ENCODE assay signal across 9 cellular contexts in genomic region chr11:61974766-61975631, GRCh38. TPM values are rescaled to one million over a fixed set of nuclear protein-coding genes. Genes with fewer than 3 reads are reported as not detected.
DNase-seq lines count a peak whose midpoint lies in the region; ATAC-seq and TF ChIP-seq lines count a peak whose summit lies in the region.
"Had no signal": no experiment of that assay in that cellular context is flagged by ENCODE, and none has a peak within 500 bp of the region (broad histone marks: within the 10 kb centered on the region; RNA-seq: fewer than 3 reads in every experiment).

No MANE protein-coding gene starts in this region.

- POLR2A ChIA-PET in WTC11 (lab: Charles Lee): no interaction called here

- no peaks in the 10 kb centered on the region for H3K27me3 ChIP-seq in hepatocyte
- H3K27me3 ChIP-seq in gastrocnemius medialis: no peaks in the 10 kb centered on the region

- intact Hi-C loops in gastrocnemius medialis (cut with DNase I; ENCODE audit: low total_unique reads): loop anchor here (5.0 kb wide), 2 partner anchors 147 to 158 kb away; partner anchors contain the start of genes FADS1 and INCENP

- H3K4me1 Mint-ChIP-seq in WTC11: peaks cover 36% of the 10 kb centered on the region
- H3K4me1 Mint-ChIP-seq in stimulated activated effector memory CD8-positive, alpha-beta T cell treated with anti-CD3 and anti-CD28 coated beads, Interleukin-12 subunit alpha, Interleukin-12 subunit beta, amount 100 ng/mL, for 72 hours: peaks cover 29% of the 10 kb centered on the region

- CTCF ChIA-PET in WTC11 (lab: Charles Lee): interaction anchor here (0.6 to 2.8 kb wide), 3 partner anchors 76 to 133 kb away, joined by 3 to 14 read pairs (median 7); no protein-coding TSS in a partner anchor

- TF ChIP-seq POLR2A in gastrocnemius medialis (IDR thresholded peaks at IDR 0.05): no peak

- H3K9me3 Mint-ChIP-seq in WTC11: no peaks in the 10 kb centered on the region
- no peaks in the 10 kb centered on the region for H3K9me3 Mint-ChIP-seq in stimulated activated effector memory CD8-positive, alpha-beta T cell treated with anti-CD3 and anti-CD28 coated beads, Interleukin-12 subunit alpha, Interleukin-12 subunit beta, amount 100 ng/mL, for 72 hours

- peak overlapping the region; percentile 45 for H3K4me2 ChIP-seq in hepatocyte

- in situ Hi-C loops in gastrocnemius medialis (cut with MboI; ENCODE audit: low sequenced_read_pairs in 4 of 4): no loop called here

- H3K4me3 ChIP-seq in hepatocyte (no peak overlapping the region), gastrocnemius medialis (no peak overlapping the region)

- no peaks in the 10 kb centered on the region for H3K36me3 Mint-ChIP-seq in WTC11
- no peaks in the 10 kb centered on the region for H3K36me3 Mint-ChIP-seq in stimulated activated effector memory CD8-positive, alpha-beta T cell treated with anti-CD3 and anti-CD28 coated beads, Interleukin-12 subunit alpha, Interleukin-12 subunit beta, amount 100 ng/mL, for 72 hours

- TF ChIP-seq CTCF in WTC11 (IDR thresholded peaks at IDR 0.05) (no peak), hepatocyte (IDR thresholded peaks at IDR 0.05; ENCODE audit: poor library complexity) (no peak), gastrocnemius medialis (IDR thresholded peaks at IDR 0.05 in 4 of 5, conservative IDR thresholded peaks at IDR 0.05 in 1 of 5) (no peak)

- peaks cover 11% of the 10 kb centered on the region for H3K79me2 ChIP-seq in hepatocyte

- peak; percentile 53 for DNase-seq in LoVo (ENCODE audit: low spot score)
- DNase-seq in WTC11 (ENCODE audit: low spot score): no peak
- peak; percentile 54 for DNase-seq in hepatocyte (ENCODE audit: low spot score)
- DNase-seq in stimulated activated effector memory CD8-positive, alpha-beta T cell treated with anti-CD3 and anti-CD28 coated beads, Interleukin-12 subunit alpha, Interleukin-12 subunit beta, amount 100 ng/mL, for 72 hours (ENCODE audit: low spot score in 2 of 2): no peak
- DNase-seq in NCI-H1436 (lab: John Stamatoyannopoulos, UW): no peak
- no peak for DNase-seq in activated effector memory CD4-positive, alpha-beta T cell treated with Interleukin-2 at 50 U/mL for 16 hours
- no peak for DNase-seq in gastrocnemius medialis
- DNase-seq: effector CD4-positive, alpha-beta T cell; stimulated activated naive CD4-positive, alpha-beta T cell treated with Interleukin-2 at 50 U/mL for 16 hours had no signal

- no peaks in the 10 kb centered on the region for H4K20me1 ChIP-seq in hepatocyte (ENCODE audit: insufficient read depth, poor library complexity, severe bottlenecking)

- no peaks in the 10 kb centered on the region for H3K9me2 ChIP-seq in hepatocyte (replicated peaks; ENCODE audit: insufficient read depth)

- ATAC-seq in WTC11: no peak
- ATAC-seq in stimulated activated effector memory CD8-positive, alpha-beta T cell treated with anti-CD3 and anti-CD28 coated beads, Interleukin-12 subunit alpha, Interleukin-12 subunit beta, amount 100 ng/mL, for 72 hours: no peak
- no peak for ATAC-seq in gastrocnemius medialis

- H3K4me3 Mint-ChIP-seq in WTC11: no peak overlapping the region
- no peak overlapping the region for H3K4me3 Mint-ChIP-seq in stimulated activated effector memory CD8-positive, alpha-beta T cell treated with anti-CD3 and anti-CD28 coated beads, Interleukin-12 subunit alpha, Interleukin-12 subunit beta, amount 100 ng/mL, for 72 hours

- H3K9me3 ChIP-seq in hepatocyte (ENCODE audit: low read depth) (no peaks in the 10 kb centered on the region), gastrocnemius medialis (no peaks in the 10 kb centered on the region)

- 78% methylated on average over 14 of the region's 14 CpGs for WGBS in hepatocyte (ENCODE audit: low lambda C conversion rate, missing lambda C conversion rate)

- H3K4me1 ChIP-seq in hepatocyte (ENCODE audit: insufficient read depth): peaks cover 71% of the 10 kb centered on the region
- H3K4me1 ChIP-seq in gastrocnemius medialis: peaks cover 43 to 61% of the 10 kb centered on the region in 2 donors

- H3K36me3 ChIP-seq in hepatocyte (replicated peaks; ENCODE audit: insufficient read depth, low read depth): no peaks in the 10 kb centered on the region
- H3K36me3 ChIP-seq in gastrocnemius medialis: no peaks in the 10 kb centered on the region

- no peak overlapping the region for H2AFZ ChIP-seq in hepatocyte

- peak overlapping the region; percentile 66 for H3K27ac Mint-ChIP-seq in WTC11
- peak overlapping the region; percentile 79 for H3K27ac Mint-ChIP-seq in stimulated activated effector memory CD8-positive, alpha-beta T cell treated with anti-CD3 and anti-CD28 coated beads, Interleukin-12 subunit alpha, Interleukin-12 subunit beta, amount 100 ng/mL, for 72 hours

- H3K27me3 Mint-ChIP-seq in WTC11 (ENCODE audit: low read depth): peaks cover 4% of the 10 kb centered on the region

- H3K27ac ChIP-seq in hepatocyte (peak overlapping the region; percentile 98), gastrocnemius medialis (peak overlapping the region in 2 of 4 donors; percentile 8 to 100)

TF ChIP-seq in WTC11, 78 proteins besides CTCF, POLR2A, EP300 and RAD21:
- TF ChIP-seq PRRX2 (CRISPR knock-in tag; IDR thresholded peaks at IDR 0.05) (no peak), TP53 (CRISPR knock-in tag; IDR thresholded peaks at IDR 0.05) (no peak), SOX15 (CRISPR knock-in tag; IDR thresholded peaks at IDR 0.05) (no peak), GABPB1 (CRISPR knock-in tag; IDR thresholded peaks at IDR 0.05) (no peak), ELF4 (CRISPR knock-in tag; IDR thresholded peaks at IDR 0.05; ENCODE audit: low read depth) (no peak), FOXP4 (CRISPR knock-in tag; IDR thresholded peaks at IDR 0.05) (no peak), ZNF671 (CRISPR knock-in tag; IDR thresholded peaks at IDR 0.05) (no peak), ATF6 (CRISPR knock-in tag; IDR thresholded peaks at IDR 0.05) (no peak), ATF1 (CRISPR knock-in tag; IDR thresholded peaks at IDR 0.05) (no peak), NFYB (CRISPR knock-in tag; conservative IDR thresholded peaks at IDR 0.05; ENCODE audit: low read depth) (no peak), NFATC4 (CRISPR knock-in tag; IDR thresholded peaks at IDR 0.05) (no peak), ZNF263 (CRISPR knock-in tag; IDR thresholded peaks at IDR 0.05; ENCODE audit: low read depth) (no peak), ZNF121 (CRISPR knock-in tag; IDR thresholded peaks at IDR 0.05) (no peak), HMGXB4 (CRISPR knock-in tag; IDR thresholded peaks at IDR 0.05) (no peak)

RNA-seq across cellular contexts. Expression of gene FTH1, which starts 7.6 kb away (rescaled TPM):
- total RNA-seq in WTC11 (2021) (1,108 to 1,272 TPM (median 1,247 TPM) in 3 replicates), hepatocyte (1,071 and 1,519 TPM in 2 replicates), gastrocnemius medialis (1,000 to 10,000 TPM; 1,340 to 3,366 (median 1,705) TPM)
- polyA plus RNA-seq in hepatocyte: 8,379 and 8,694 TPM in 2 replicates

RNA-seq across cellular contexts. Expression of gene BEST1, which starts 24.8 kb away (rescaled TPM):
- 0.17 to 0.32 TPM (median 0.21 TPM) in 3 replicates for total RNA-seq in WTC11 (2021)
- 3.5 and 4.7 TPM in 2 replicates for total RNA-seq in hepatocyte
- polyA plus RNA-seq in hepatocyte: 5.7 and 6.9 TPM in 2 replicates
- 1 to 10 TPM in 1 of 4 donors, under 1 TPM in 2, not detected in 1; 0.93 to 1.7 (median 0.94) TPM for total RNA-seq in gastrocnemius medialis

RNA-seq across cellular contexts. Expression of gene RAB3IL1, which starts 57.6 kb away (rescaled TPM):
- total RNA-seq in WTC11 (2021) (7.2 to 11.1 TPM (median 8.9 TPM) in 3 replicates), hepatocyte (9.1 and 10.8 TPM in 2 replicates), gastrocnemius medialis (1 to 10 TPM; 3.9 to 5.4 (median 4.9) TPM)
- polyA plus RNA-seq in hepatocyte: 15.4 and 18.6 TPM in 2 replicates

Comparison
In these comparisons a context has a peak if more than half of its experiments do, and no peak if none do; other contexts are left out.
1. DNase-seq: peak in LoVo (single experiment) and hepatocyte (single experiment); none in WTC11 (single experiment), stimulated activated effector memory CD8-positive, alpha-beta T cell treated with anti-CD3 and anti-CD28 coated beads, Interleukin-12 subunit alpha, Interleukin-12 subunit beta, amount 100 ng/mL, for 72 hours (0 of 2), NCI-H1436 (single experiment), activated effector memory CD4-positive, alpha-beta T cell treated with Interleukin-2 at 50 U/mL for 16 hours (single experiment) and gastrocnemius medialis (0 of 2).